In the genomic region with DNA sequence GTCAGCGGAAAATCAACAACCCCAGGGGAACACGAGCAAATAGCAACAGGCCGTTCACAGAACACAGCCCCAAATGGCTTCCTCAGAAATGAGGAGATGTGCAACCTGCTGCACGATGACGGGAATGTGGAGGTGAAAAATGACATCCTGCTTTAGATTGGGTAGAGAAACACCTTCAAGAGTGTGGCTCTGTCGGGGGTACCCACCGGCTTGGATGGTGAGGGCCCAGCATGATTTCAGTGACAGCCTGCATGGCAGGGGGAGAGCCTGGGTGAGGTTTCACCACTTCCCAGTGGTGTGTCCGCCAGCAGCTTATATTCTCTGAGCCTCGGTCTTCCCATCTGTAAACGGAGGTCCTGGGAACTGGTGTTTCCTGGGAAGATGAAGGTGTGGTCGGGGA, we compare ENCODE assay signal across 29 cellular contexts.
"Had no signal": no experiment of that assay in that cellular context is flagged by ENCODE, and none has a peak within 500 bp of the region (broad histone marks: within the 10 kb centered on the region; RNA-seq: fewer than 3 reads in every experiment).

No MANE protein-coding gene starts in this region.

- DNase-seq: activated CD4-positive, alpha-beta memory T cell treated with anti-CD3 and anti-CD28 coated beads, Interleukin-2, amount 10 ng/mL, durations not matched to agents 7 days and 5 days; activated CD4-positive, alpha-beta T cell treated with anti-CD3 and anti-CD28 coated beads for 36 hours; activated CD4-positive, alpha-beta T cell treated with anti-CD3 and anti-CD28 coated beads, Interleukin-2, amount 10 ng/mL, durations not matched to agents 7 days and 5 days; activated CD4-positive, alpha-beta T cell treated with anti-CD3 and anti-CD28 coated beads, Interleukin-2, amount 50 U/mL, for 4 hours; activated CD4-positive, CD25-positive, alpha-beta regulatory T cell; activated CD4-positive, CD25-positive, alpha-beta regulatory T cell treated with anti-CD3 and anti-CD28 coated beads, Interleukin-2, amount 50 U/mL, for 72 hours; activated CD8-positive, alpha-beta memory T cell treated with anti-CD3 and anti-CD28 coated beads, Interleukin-2, amount 50 U/mL, for 48 hours; activated gamma-delta T cell; activated naive CD4-positive, alpha-beta T cell; activated naive CD4-positive, alpha-beta T cell treated with anti-CD3 and anti-CD28 coated beads, Interleukin-2, amount 10 ng/mL, durations not matched to agents 7 days and 5 days; activated naive CD8-positive, alpha-beta T cell treated with anti-CD3 and anti-CD28 coated beads, Interleukin-2, amount 10 ng/mL, durations not matched to agents 7 days and 5 days; activated T-cell treated with anti-CD3 and anti-CD28 coated beads for 4 hours; activated T-cell treated with anti-CD3 and anti-CD28 coated beads, Interleukin-2, amount 50 U/mL, for 24 hours; activated T-cell treated with anti-CD3 and anti-CD28 coated beads, Interleukin-2, amount 50 U/mL, for 72 hours; brain microvascular endothelial cell; cortex of kidney; dermis blood vessel endothelial cell; effector CD8-positive, alpha-beta T cell; foreskin fibroblast; head of caudate nucleus; T-helper 2 cell had no signal

- H3K27ac ChIP-seq: ascending aorta, brain microvascular endothelial cell had no signal

- FAIRE-seq: bronchial epithelial cell, colon, endometrium, frontal cortex had no signal

- H3K36me3 ChIP-seq: ascending aorta, brain microvascular endothelial cell had no signal

- H3K27me3 ChIP-seq: ascending aorta, brain microvascular endothelial cell had no signal

- H3K9me3 Mint-ChIP-seq: activated CD4-positive, alpha-beta memory T cell treated with anti-CD3 and anti-CD28 coated beads, Interleukin-2, amount 10 ng/mL, durations not matched to agents 7 days and 5 days; activated CD4-positive, alpha-beta T cell treated with anti-CD3 and anti-CD28 coated beads, Interleukin-2, amount 10 ng/mL, durations not matched to agents 7 days and 5 days; activated naive CD4-positive, alpha-beta T cell treated with anti-CD3 and anti-CD28 coated beads, Interleukin-2, amount 10 ng/mL, durations not matched to agents 7 days and 5 days; activated naive CD4-positive, alpha-beta T cell treated with anti-CD3 and anti-CD28 coated beads, Interleukin-2, amount 50 U/mL, for 72 hours; activated naive CD8-positive, alpha-beta T cell treated with anti-CD3 and anti-CD28 coated beads, Interleukin-2, amount 10 ng/mL, durations not matched to agents 7 days and 5 days; activated T-cell treated with anti-CD3 and anti-CD28 coated beads, Interleukin-2, amount 50 U/mL, for 24 hours; activated T-cell treated with anti-CD3 and anti-CD28 coated beads, Interleukin-2, amount 50 U/mL, for 72 hours; central memory CD8-positive, alpha-beta T cell had no signal

- H3K4me3 Mint-ChIP-seq: activated CD4-positive, alpha-beta memory T cell treated with anti-CD3 and anti-CD28 coated beads, Interleukin-2, amount 10 ng/mL, durations not matched to agents 7 days and 5 days; activated CD4-positive, alpha-beta T cell treated with anti-CD3 and anti-CD28 coated beads for 36 hours; activated CD4-positive, alpha-beta T cell treated with anti-CD3 and anti-CD28 coated beads, Interleukin-2, amount 10 ng/mL, durations not matched to agents 7 days and 5 days; activated naive CD4-positive, alpha-beta T cell treated with anti-CD3 and anti-CD28 coated beads, Interleukin-2, amount 10 ng/mL, durations not matched to agents 7 days and 5 days; activated naive CD8-positive, alpha-beta T cell treated with anti-CD3 and anti-CD28 coated beads, Interleukin-2, amount 10 ng/mL, durations not matched to agents 7 days and 5 days; activated T-cell treated with anti-CD3 and anti-CD28 coated beads, Interleukin-2, amount 50 U/mL, for 24 hours; activated T-cell treated with anti-CD3 and anti-CD28 coated beads, Interleukin-2, amount 50 U/mL, for 72 hours; central memory CD8-positive, alpha-beta T cell had no signal

- ATAC-seq: activated CD4-positive, alpha-beta T cell treated with anti-CD3 and anti-CD28 coated beads for 36 hours; activated naive CD4-positive, alpha-beta T cell treated with anti-CD3 and anti-CD28 coated beads, Interleukin-2, amount 50 U/mL, for 72 hours; activated T-cell treated with anti-CD3 and anti-CD28 coated beads, Interleukin-2, amount 50 U/mL, for 72 hours; esophagus mucosa had no signal

- H3K4me1 Mint-ChIP-seq: activated CD4-positive, alpha-beta memory T cell treated with anti-CD3 and anti-CD28 coated beads, Interleukin-2, amount 10 ng/mL, durations not matched to agents 7 days and 5 days; activated CD4-positive, alpha-beta T cell treated with anti-CD3 and anti-CD28 coated beads for 36 hours; activated CD4-positive, alpha-beta T cell treated with anti-CD3 and anti-CD28 coated beads, Interleukin-2, amount 10 ng/mL, durations not matched to agents 7 days and 5 days; activated naive CD4-positive, alpha-beta T cell treated with anti-CD3 and anti-CD28 coated beads, Interleukin-2, amount 10 ng/mL, durations not matched to agents 7 days and 5 days; activated naive CD8-positive, alpha-beta T cell treated with anti-CD3 and anti-CD28 coated beads, Interleukin-2, amount 10 ng/mL, durations not matched to agents 7 days and 5 days; central memory CD8-positive, alpha-beta T cell had no signal

- H3K36me3 Mint-ChIP-seq: activated naive CD4-positive, alpha-beta T cell treated with anti-CD3 and anti-CD28 coated beads, Interleukin-2, amount 10 ng/mL, durations not matched to agents 7 days and 5 days; activated naive CD4-positive, alpha-beta T cell treated with anti-CD3 and anti-CD28 coated beads, Interleukin-2, amount 50 U/mL, for 72 hours; activated naive CD8-positive, alpha-beta T cell treated with anti-CD3 and anti-CD28 coated beads, Interleukin-2, amount 10 ng/mL, durations not matched to agents 7 days and 5 days had no signal

- H3K9me3 ChIP-seq: ascending aorta had no signal

- H3K27ac Mint-ChIP-seq: activated CD4-positive, alpha-beta memory T cell treated with anti-CD3 and anti-CD28 coated beads, Interleukin-2, amount 10 ng/mL, durations not matched to agents 7 days and 5 days; activated CD4-positive, alpha-beta T cell treated with anti-CD3 and anti-CD28 coated beads for 36 hours; activated CD4-positive, alpha-beta T cell treated with anti-CD3 and anti-CD28 coated beads, Interleukin-2, amount 10 ng/mL, durations not matched to agents 7 days and 5 days; activated naive CD4-positive, alpha-beta T cell treated with anti-CD3 and anti-CD28 coated beads, Interleukin-2, amount 10 ng/mL, durations not matched to agents 7 days and 5 days; activated naive CD4-positive, alpha-beta T cell treated with anti-CD3 and anti-CD28 coated beads, Interleukin-2, amount 50 U/mL, for 72 hours; activated naive CD8-positive, alpha-beta T cell treated with anti-CD3 and anti-CD28 coated beads, Interleukin-2, amount 10 ng/mL, durations not matched to agents 7 days and 5 days; activated T-cell treated with anti-CD3 and anti-CD28 coated beads, Interleukin-2, amount 50 U/mL, for 24 hours; activated T-cell treated with anti-CD3 and anti-CD28 coated beads, Interleukin-2, amount 50 U/mL, for 72 hours had no signal
